In the genomic region with DNA sequence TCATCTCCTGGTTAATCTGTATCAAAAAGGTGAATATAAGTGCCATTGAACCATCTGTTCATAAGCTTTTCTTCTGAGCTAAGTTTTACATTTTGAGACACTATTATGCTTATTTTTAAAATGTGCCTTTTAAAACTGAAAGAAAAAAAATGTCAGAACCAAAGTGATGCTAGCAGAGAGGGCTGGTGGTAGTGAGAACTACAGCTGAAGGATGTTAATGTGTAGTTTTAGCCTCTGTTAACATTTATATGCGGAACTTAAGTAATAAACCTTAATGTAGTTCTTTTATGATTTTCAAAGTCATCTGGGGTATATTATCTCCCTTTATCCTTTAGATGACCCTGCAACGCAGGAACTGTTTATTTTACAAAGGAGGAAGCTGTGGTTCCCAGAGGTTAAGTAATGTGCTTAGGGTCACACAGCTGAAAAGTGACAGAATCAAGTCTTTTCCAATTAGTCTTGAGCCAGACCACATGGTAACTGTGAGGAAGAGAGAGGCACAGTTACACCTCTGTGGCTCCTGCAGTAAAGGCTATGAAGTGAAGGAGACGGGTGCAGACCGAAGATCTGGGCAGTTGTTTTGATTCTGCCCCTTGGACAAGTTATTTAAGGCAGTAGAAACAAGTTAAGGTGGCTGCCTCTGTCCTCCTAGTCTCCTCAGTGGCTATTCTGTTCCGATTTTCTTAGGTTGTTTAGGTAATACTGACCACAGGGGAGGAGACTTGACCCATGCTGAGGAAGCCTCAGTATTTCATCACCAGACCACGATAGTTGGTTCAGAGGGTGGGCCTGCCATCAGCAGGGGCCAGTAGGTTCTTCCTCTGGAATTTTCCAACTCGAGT, we compare ENCODE assay signal across 7 cellular contexts. TPM values are rescaled to one million over a fixed set of nuclear protein-coding genes. Genes with fewer than 3 reads are reported as not detected.
DNase-seq lines count a peak whose midpoint lies in the region; ATAC-seq and TF ChIP-seq lines count a peak whose summit lies in the region.

No MANE protein-coding gene starts in this region.

- H3K27ac ChIP-seq in lung (ENCODE audit: low read depth in 1 of 2, low read length in 1 of 2), result peak overlapping the region in 1 of 2 donors; percentile 70

- no peak overlapping the region for H3K4me3 ChIP-seq in lung

- TF ChIP-seq CTCF in lung (IDR thresholded peaks at IDR 0.05; ENCODE audit: control extremely low read depth, extremely low read depth), result no peak

- H3K9me3 ChIP-seq in lung (ENCODE audit: control insufficient read depth in 2 of 2, insufficient read depth in 1 of 2, low read length in 1 of 2), result peaks cover 0 to 2% of the 10 kb centered on the region in 2 donors

- no peaks in the 10 kb centered on the region for H3K4me1 ChIP-seq in lung (ENCODE audit: control insufficient read depth in 2 of 2, insufficient read depth in 2 of 2, low read length in 2 of 2)

- no peaks in the 10 kb centered on the region for H3K27me3 ChIP-seq in lung (ENCODE audit: control insufficient read depth, insufficient read depth)

- no peaks in the 10 kb centered on the region for H3K36me3 ChIP-seq in lung (ENCODE audit: control insufficient read depth in 2 of 2, insufficient read depth in 2 of 2, low read length in 2 of 2)

- peak; percentile 43 for ATAC-seq in GM18861 (IDR thresholded peaks at IDR 0.05; ENCODE audit: unreplicated experiment)
- ATAC-seq in HG02981 (IDR thresholded peaks at IDR 0.05; ENCODE audit: unreplicated experiment), result peak; percentile 82
- ATAC-seq in lung (ENCODE audit: insufficient read depth, low FRiP score), result peak; percentile 71
- no peak for ATAC-seq in GM18867 (IDR thresholded peaks at IDR 0.05; ENCODE audit: unreplicated experiment)

- WGBS in lung, 2 donors, result 18 to 37% methylated on average over 7 of the region's 7 CpGs

- DNase-seq in UCSD-AML1 (lab: John Stamatoyannopoulos, UW; ENCODE audit: unreplicated experiment) (peak; percentile 10), lung (ENCODE audit: low spot score) (no peak), NCI-H748 (lab: John Stamatoyannopoulos, UW; ENCODE audit: unreplicated experiment) (no peak), D341Med (ENCODE audit: low spot score) (no peak)

RNA-seq across cellular contexts. Expression of a gene that starts 23.9 kb away (rescaled TPM):
- 10 to 100 TPM; 20.9 to 42.3 TPM for total RNA-seq in lung
- 10 to 100 TPM in 1 of 2 donors, 1 to 10 TPM in 1; 3.7 to 22.1 TPM for polyA plus RNA-seq in lung
